8 cellular contexts compared by ENCODE assay signal in genomic region chr1:92960395-92961130, GRCh38. TPM values are rescaled to one million over a fixed set of nuclear protein-coding genes. Genes with fewer than 3 reads are reported as not detected.
DNase-seq lines count a peak whose midpoint lies in the region; ATAC-seq and TF ChIP-seq lines count a peak whose summit lies in the region.

No MANE protein-coding gene starts in this region.

- H3K4me3 Mint-ChIP-seq in dendritic cell treated with granulocyte-macrophage colony-stimulating factor and Interleukin-4, amounts not matched to agents 40 ng/mL and 50 ng/mL, for 4 days, result peak overlapping the region; percentile 86

- DNase-seq in AG09309 (ENCODE audit: low read depth) (peak; percentile 64), NCI-H2227 treated with DMSO at 0.1 percent for 48 hours (lab: John Stamatoyannopoulos, UW) (peak; percentile 84), left lung (peak in 1 of 2 donors; percentile 60)
- DNase-seq in activated CD4-positive, alpha-beta T cell treated with anti-CD3 and anti-CD28 coated beads for 48 hours, result peak; percentile 70
- peak; percentile 46 to 50 for DNase-seq in stimulated activated CD4-positive, alpha-beta T cell treated with anti-CD3 and anti-CD28 coated beads, Interleukin-2, amount 100 ng/mL, for 48 hours

- H3K4me3 ChIP-seq in AG09309 (ENCODE audit: control insufficient read depth, low read depth, low read length) (peak overlapping the region; percentile 90), left lung (peak overlapping the region; percentile 58 to 74)

- no peaks in the 10 kb centered on the region for H3K36me3 ChIP-seq in left lung

- no peaks in the 10 kb centered on the region for H3K27me3 Mint-ChIP-seq in dendritic cell treated with granulocyte-macrophage colony-stimulating factor and Interleukin-4, amounts not matched to agents 40 ng/mL and 50 ng/mL, for 4 days

- peaks cover 0 to 24% of the 10 kb centered on the region in 2 donors for H3K4me1 ChIP-seq in left lung

- no peak overlapping the region for H3K27ac Mint-ChIP-seq in dendritic cell treated with granulocyte-macrophage colony-stimulating factor and Interleukin-4, amounts not matched to agents 40 ng/mL and 50 ng/mL, for 4 days

- intact Hi-C loops in dendritic cell treated with granulocyte-macrophage colony-stimulating factor and Interleukin-4, amounts not matched to agents 40 ng/mL and 50 ng/mL, for 4 days (cut with micrococcal nuclease), result loop anchor here (1.0 to 2.0 kb wide), 2 partner anchors 34 to 101 kb away; no protein-coding TSS in a partner anchor
- intact Hi-C loops in left lung (cut with DNase I), result no loop called here

- TF ChIP-seq CTCF in AG09309 (IDR thresholded peaks at IDR 0.05; ENCODE audit: control insufficient read depth, insufficient read depth, low read depth, low read length, missing control alignments) (peak; percentile 78), left lung (IDR thresholded peaks at IDR 0.05) (peak; percentile 38 to 40)

- H3K9me3 ChIP-seq in left lung, result no peaks in the 10 kb centered on the region

- peaks cover 13% of the 10 kb centered on the region for H3K36me3 Mint-ChIP-seq in dendritic cell treated with granulocyte-macrophage colony-stimulating factor and Interleukin-4, amounts not matched to agents 40 ng/mL and 50 ng/mL, for 4 days (ENCODE audit: low read depth)

- no peaks in the 10 kb centered on the region for H3K9me3 Mint-ChIP-seq in dendritic cell treated with granulocyte-macrophage colony-stimulating factor and Interleukin-4, amounts not matched to agents 40 ng/mL and 50 ng/mL, for 4 days

- peaks cover 0 to 23% of the 10 kb centered on the region in 2 donors for H3K27me3 ChIP-seq in left lung

- peaks cover 40% of the 10 kb centered on the region for H3K4me1 Mint-ChIP-seq in dendritic cell treated with granulocyte-macrophage colony-stimulating factor and Interleukin-4, amounts not matched to agents 40 ng/mL and 50 ng/mL, for 4 days (ENCODE audit: low read depth)

- ATAC-seq in GM18867 (IDR thresholded peaks at IDR 0.05; ENCODE audit: unreplicated experiment) (peak; percentile 36), HG03108 (IDR thresholded peaks at IDR 0.05; ENCODE audit: unreplicated experiment) (peak; percentile 35), left lung (peak; percentile 81)

- H3K27ac ChIP-seq in left lung, result peak overlapping the region; percentile 91 to 94

RNA-seq across cellular contexts. Expression of gene DIPK1A, which starts 0.7 kb away (rescaled TPM):
- 10 to 100 TPM in 1 of 2 donors, 1 to 10 TPM in 1; 6.8 to 10.8 TPM for total RNA-seq in left lung
